Comparison of ENCODE assay signal across 9 cellular contexts in genomic region chr11:57762235-57762866, GRCh38. TPM values are rescaled to one million over a fixed set of nuclear protein-coding genes. Genes with fewer than 3 reads are reported as not detected.
A peak's percentile ranks its signal among the peaks of the same experiment; 100 is the strongest.
DNase-seq lines count a peak whose midpoint lies in the region; ATAC-seq, FAIRE-seq and TF ChIP-seq lines count a peak whose summit lies in the region.
"Had no signal": no experiment of that assay in that cellular context is flagged by ENCODE, and none has a peak within 500 bp of the region (broad histone marks: within the 10 kb centered on the region; RNA-seq: fewer than 3 reads in every experiment).

No MANE protein-coding gene starts in this region.

- intact Hi-C loops in colonic mucosa (cut with DNase I) = loop anchor here (5.0 kb wide), 1 partner anchor 35 kb away; no protein-coding TSS in a partner anchor

- no peak overlapping the region for H2AFZ ChIP-seq in Karpas-422 (ENCODE audit: low read length)

- ATAC-seq in A549 = no peak

- DNase-seq in A549 (ENCODE audit: low read depth in 1 of 2, low spot score in 1 of 2) = peak in 1 of 2 experiments; percentile 31
- DNase-seq in Karpas-422 = no peak
- DNase-seq in colonic mucosa = peak; percentile 57
- no peak for DNase-seq in effector CD8-positive, alpha-beta T cell (lab: John Stamatoyannopoulos, UW)
- no peak for DNase-seq in NCI-H524 treated with DMSO at 0.1 percent for 48 hours (lab: John Stamatoyannopoulos, UW)
- no peak for DNase-seq in D721Med (ENCODE audit: insufficient read length, low spot score)
- no peak for DNase-seq in activated CD4-positive, alpha-beta T cell treated with anti-CD3 and anti-CD28 coated beads for 4 hours

- TF ChIP-seq POLR2A in A549 (IDR thresholded peaks at IDR 0.05; ENCODE audit: low read length) = no peak

- H4K20me1 ChIP-seq in Karpas-422 (ENCODE audit: insufficient read depth, low read depth, low read length) = no peaks in the 10 kb centered on the region

- TF ChIP-seq CTCF in A549 (IDR thresholded peaks at IDR 0.05) = no peak
- TF ChIP-seq CTCF in colonic mucosa (IDR thresholded peaks at IDR 0.05) = no peak
- TF ChIP-seq CTCF in D721Med (IDR thresholded peaks at IDR 0.05; ENCODE audit: insufficient read depth, missing control alignments) = no peak

- peaks cover 22% of the 10 kb centered on the region for H3K4me1 ChIP-seq in A549
- H3K4me1 ChIP-seq in Karpas-422 (ENCODE audit: low read length) = no peaks in the 10 kb centered on the region
- H3K4me1 ChIP-seq in colonic mucosa = peaks cover 8% of the 10 kb centered on the region
- peaks cover 6 to 16% of the 10 kb centered on the region in 2 donors for H3K4me1 ChIP-seq in mucosa of rectum (ENCODE audit: control insufficient read depth in 2 of 2, insufficient read depth in 2 of 2, low read length in 2 of 2)

- H3K4me2 ChIP-seq in A549 = peak overlapping the region; percentile 89
- peak overlapping the region; percentile 41 for H3K4me2 ChIP-seq in Karpas-422 (ENCODE audit: low read depth, low read length, poor library complexity, severe bottlenecking)

- under 1% methylated on average over 9 of the region's 9 CpGs for WGBS in A549 (ENCODE audit: missing lambda C conversion rate)

- H3K79me2 ChIP-seq in Karpas-422 (ENCODE audit: low read length) = no peaks in the 10 kb centered on the region

- peak overlapping the region; percentile 91 to 97 for H3K27ac ChIP-seq in A549
- H3K27ac ChIP-seq in Karpas-422 (ENCODE audit: low read length) = no peak overlapping the region
- peak overlapping the region; percentile 89 for H3K27ac ChIP-seq in colonic mucosa
- peak overlapping the region; percentile 93 to 99 for H3K27ac ChIP-seq in mucosa of rectum (ENCODE audit: low read depth in 2 of 2, low read length in 2 of 2)

- TF ChIP-seq EP300 in A549 (IDR thresholded peaks at IDR 0.05) = no peak

- H3K9me2 ChIP-seq in Karpas-422 (replicated peaks; ENCODE audit: insufficient read depth, low read length) = no peaks in the 10 kb centered on the region

- H3K36me3 ChIP-seq in Karpas-422 (ENCODE audit: insufficient read depth, low read length) (no peaks in the 10 kb centered on the region), colonic mucosa (no peaks in the 10 kb centered on the region), mucosa of rectum (ENCODE audit: control insufficient read depth in 2 of 2, insufficient read depth in 2 of 2, low read length in 2 of 2) (peaks cover 0 to 2% of the 10 kb centered on the region in 2 donors)

- POLR2A ChIA-PET in A549 (lab: Yijun Ruan, JAX) = interaction anchor here (1.7 to 3.0 kb wide), 4 partner anchors 11 to 39 kb away, joined by 17 to 28 read pairs (median 22); partner anchors contain the start of genes BTBD18 and SELENOH

- H3K9me3 ChIP-seq in A549 (no peaks in the 10 kb centered on the region), Karpas-422 (ENCODE audit: low read length) (no peaks in the 10 kb centered on the region), colonic mucosa (no peaks in the 10 kb centered on the region), mucosa of rectum (ENCODE audit: control insufficient read depth in 2 of 2, low read length in 2 of 2) (no peaks in the 10 kb centered on the region)

- FAIRE-seq in A549 (lab: Jason Lieb, UNC) = no peak
- FAIRE-seq in D721Med (lab: Jason Lieb, UNC) = no peak
- FAIRE-seq: GM18507 had no signal

- peak overlapping the region; percentile 73 for H3K4me3 ChIP-seq in A549
- no peak overlapping the region for H3K4me3 ChIP-seq in Karpas-422 (ENCODE audit: low read length)
- H3K4me3 ChIP-seq in colonic mucosa = peak overlapping the region; percentile 46
- peak overlapping the region; percentile 87 to 98 for H3K4me3 ChIP-seq in mucosa of rectum (ENCODE audit: low read length in 2 of 2)

- CTCF ChIA-PET in A549 (lab: Yijun Ruan, JAX) = interaction anchor here (1.0 to 12.4 kb wide), 6 partner anchors 10 to 44 kb away, joined by 3 to 216 read pairs (median 8); partner anchors contain the start of gene BTBD18

- H3K9ac ChIP-seq in Karpas-422 (ENCODE audit: low read length) (no peak overlapping the region), colonic mucosa (ENCODE audit: low read depth in 2 of 2, low read length in 2 of 2) (peak overlapping the region; percentile 82 to 86), mucosa of rectum (ENCODE audit: low read depth in 1 of 2, low read length in 2 of 2) (peak overlapping the region; percentile 89 to 98)

- TF ChIP-seq RAD21 in A549 (conservative IDR thresholded peaks at IDR 0.05 in 1 of 2, IDR thresholded peaks at IDR 0.05 in 1 of 2) = no peak

- H3K27me3 ChIP-seq in Karpas-422 (ENCODE audit: low read length) = no peaks in the 10 kb centered on the region
- no peaks in the 10 kb centered on the region for H3K27me3 ChIP-seq in colonic mucosa
- no peaks in the 10 kb centered on the region for H3K27me3 ChIP-seq in mucosa of rectum (ENCODE audit: control insufficient read depth in 2 of 2, insufficient read depth in 2 of 2, low read length in 2 of 2)

TF ChIP-seq in A549, 52 proteins besides CTCF, POLR2A, EP300 and RAD21:
- TF ChIP-seq FOSL2 (IDR thresholded peaks at IDR 0.05) (no peak), FOSL2 (CRISPR knock-in tag; IDR thresholded peaks at IDR 0.05) (no peak)
- TF ChIP-seq, protein P1, sequence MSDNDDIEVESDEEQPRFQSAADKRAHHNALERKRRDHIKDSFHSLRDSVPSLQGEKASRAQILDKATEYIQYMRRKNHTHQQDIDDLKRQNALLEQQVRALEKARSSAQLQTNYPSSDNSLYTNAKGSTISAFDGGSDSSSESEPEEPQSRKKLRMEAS (IDR thresholded peaks at IDR 0.05) = no peak

RNA-seq across cellular contexts. Expression of gene CTNND1, which starts 0.7 kb away (rescaled TPM):
- polyA plus RNA-seq in A549 (2011; rRNA removed) (146 and 148 TPM in 2 replicates), A549 (2017; fragmentation: RNase III; extraction: RNeasy Plus Mini Kit Qiagen cat#74134 plus additional on column Dnase treatment) (72.8 to 74.5 TPM (median 74.1 TPM) in 3 replicates)
- polyA plus RNA-seq in A549 (2012; cell fraction: cytosol; rRNA removed) = 54.5 and 62.5 TPM in 2 replicates
- polyA plus RNA-seq in A549 (2012; cell fraction: nucleus; rRNA removed) = 107 and 112 TPM in 2 replicates
- 431 and 540 TPM in 2 replicates for polyA minus RNA-seq in A549 (2011; rRNA and poly(A)+ RNA removed)
- 5.7 and 6.0 TPM in 2 replicates for total RNA-seq in Karpas-422 (2014; rRNA removed; shearing (Covaris generic); ENCODE audit: low replicate concordance)
- 100 to 1,000 TPM; 375 to 416 TPM for total RNA-seq in colonic mucosa

RNA-seq across cellular contexts. Expression of gene BTBD18, which starts 10.7 kb away (rescaled TPM):
- polyA plus RNA-seq in A549 (2011; rRNA removed) (not detected in 2 replicates), A549 (2017; fragmentation: RNase III; extraction: RNeasy Plus Mini Kit Qiagen cat#74134 plus additional on column Dnase treatment) (not detected in 3 replicates)
- polyA plus RNA-seq in A549 (2012; cell fraction: cytosol; rRNA removed) = not detected in 2 replicates
- not detected in 2 replicates for polyA plus RNA-seq in A549 (2012; cell fraction: nucleus; rRNA removed)
- polyA minus RNA-seq in A549 (2011; rRNA and poly(A)+ RNA removed) = not detected in 2 replicates
- total RNA-seq in Karpas-422 (2014; rRNA removed; shearing (Covaris generic); ENCODE audit: low replicate concordance) = not detected in 2 replicates
- not detected for total RNA-seq in colonic mucosa

RNA-seq across cellular contexts. Expression of gene SELENOH, which starts 21.1 kb away (rescaled TPM):
- polyA plus RNA-seq in A549 (2011; rRNA removed) = 99.7 and 115 TPM in 2 replicates
- polyA plus RNA-seq in A549 (2012; cell fraction: cytosol; rRNA removed) = 202 and 204 TPM in 2 replicates
- polyA plus RNA-seq in A549 (2012; cell fraction: nucleus; rRNA removed) = 138 and 154 TPM in 2 replicates
- polyA plus RNA-seq in A549 (2017; fragmentation: RNase III; extraction: RNeasy Plus Mini Kit Qiagen cat#74134 plus additional on column Dnase treatment) = 91.4 to 96.3 TPM (median 91.8 TPM) in 3 replicates
- polyA minus RNA-seq in A549 (2011; rRNA and poly(A)+ RNA removed) = 9.0 and 11.6 TPM in 2 replicates
- total RNA-seq in Karpas-422 (2014; rRNA removed; shearing (Covaris generic); ENCODE audit: low replicate concordance) = 112 and 172 TPM in 2 replicates
- 100 to 1,000 TPM in 1 of 2 donors, 10 to 100 TPM in 1; 86.9 to 140 TPM for total RNA-seq in colonic mucosa

RNA-seq across cellular contexts. Expression of gene TMX2, which starts 50.0 kb away (rescaled TPM):
- polyA plus RNA-seq in A549 (2011; rRNA removed) (168 and 191 TPM in 2 replicates), A549 (2017; fragmentation: RNase III; extraction: RNeasy Plus Mini Kit Qiagen cat#74134 plus additional on column Dnase treatment) (137 to 162 TPM (median 140 TPM) in 3 replicates)
- polyA plus RNA-seq in A549 (2012; cell fraction: cytosol; rRNA removed) = 118 and 122 TPM in 2 replicates
- polyA plus RNA-seq in A549 (2012; cell fraction: nucleus; rRNA removed) = 71.0 and 71.9 TPM in 2 replicates
- polyA minus RNA-seq in A549 (2011; rRNA and poly(A)+ RNA removed) = 174 and 190 TPM in 2 replicates
- 53.3 and 91.2 TPM in 2 replicates for total RNA-seq in Karpas-422 (2014; rRNA removed; shearing (Covaris generic); ENCODE audit: low replicate concordance)
- total RNA-seq in colonic mucosa = 100 to 1,000 TPM in 1 of 2 donors, 10 to 100 TPM in 1; 92.1 to 145 TPM

RNA-seq across cellular contexts. Expression of gene MED19, which starts 50.3 kb away (rescaled TPM):
- polyA plus RNA-seq in A549 (2011; rRNA removed) = 33.5 and 38.5 TPM in 2 replicates
- 40.9 and 44.2 TPM in 2 replicates for polyA plus RNA-seq in A549 (2012; cell fraction: cytosol; rRNA removed)
- polyA plus RNA-seq in A549 (2012; cell fraction: nucleus; rRNA removed) = 21.2 and 42.9 TPM in 2 replicates
- 22.5 to 23.5 TPM (median 23.3 TPM) in 3 replicates for polyA plus RNA-seq in A549 (2017; fragmentation: RNase III; extraction: RNeasy Plus Mini Kit Qiagen cat#74134 plus additional on column Dnase treatment)
- polyA minus RNA-seq in A549 (2011; rRNA and poly(A)+ RNA removed) = 10.7 and 11.7 TPM in 2 replicates
- total RNA-seq in Karpas-422 (2014; rRNA removed; shearing (Covaris generic); ENCODE audit: low replicate concordance) = 12.5 and 12.8 TPM in 2 replicates
- total RNA-seq in colonic mucosa = 10 to 100 TPM; 10.6 to 14.0 TPM

Comparison
In these comparisons a context has a peak if more than half of its experiments do, and no peak if none do; other contexts are left out.
1. RNA of gene CTNND1, which starts 0.7 kb away (total RNA-seq): 375 to 416 TPM in colonic mucosa; 5.7 to 6.0 TPM in Karpas-422; every median in the first group is over 10 times any median in the second.